In the genomic region with DNA sequence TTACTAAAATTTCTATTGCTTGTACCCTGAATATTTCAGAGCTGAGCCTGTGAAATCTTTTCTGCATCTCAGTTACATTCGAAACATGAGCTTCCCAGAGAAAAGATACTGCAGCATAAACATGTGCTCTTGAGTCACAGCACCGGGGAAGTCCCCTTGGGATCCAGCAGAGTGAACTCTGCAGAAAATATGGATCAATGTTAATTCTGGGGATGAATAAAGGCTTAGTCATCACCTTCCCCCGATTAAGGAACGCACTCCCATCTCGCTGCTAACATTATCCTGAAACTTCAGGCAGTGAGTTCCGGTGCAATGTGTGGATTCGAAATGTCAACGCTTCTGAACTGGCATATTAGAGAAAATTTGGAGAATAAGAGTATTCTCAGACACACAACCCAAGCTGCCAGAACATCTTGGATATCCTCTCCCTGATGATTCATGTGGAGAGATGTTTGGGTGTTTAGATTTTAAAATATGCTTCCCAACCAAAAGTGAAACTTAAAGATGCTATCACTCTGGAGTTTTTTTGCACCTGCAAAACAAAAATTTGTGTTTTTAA, we compare ENCODE assay signal across 9 cellular contexts.
DNase-seq lines count a peak whose midpoint lies in the region; ATAC-seq and TF ChIP-seq lines count a peak whose summit lies in the region.
"Had no signal": no experiment of that assay in that cellular context is flagged by ENCODE, and none has a peak within 500 bp of the region (broad histone marks: within the 10 kb centered on the region; RNA-seq: fewer than 3 reads in every experiment).

No MANE protein-coding gene starts in this region.

- H3K4me1 Mint-ChIP-seq in activated CD4-positive, alpha-beta T cell treated with anti-CD3 and anti-CD28 coated beads, Interleukin-2, amount 10 ng/mL, durations not matched to agents 24 days and 14 days: peaks cover 55% of the 10 kb centered on the region
- peaks cover 64% of the 10 kb centered on the region for H3K4me1 Mint-ChIP-seq in activated CD4-positive, alpha-beta T cell treated with anti-CD3 and anti-CD28 coated beads for 36 hours
- H3K4me1 Mint-ChIP-seq in activated CD8-positive, alpha-beta T cell treated with anti-CD3 and anti-CD28 coated beads for 36 hours (ENCODE audit: low read depth): peaks cover 61% of the 10 kb centered on the region
- peaks cover 49% of the 10 kb centered on the region for H3K4me1 Mint-ChIP-seq in stimulated activated effector memory CD8-positive, alpha-beta T cell treated with anti-CD3 and anti-CD28 coated beads, Interleukin-12 subunit alpha, Interleukin-12 subunit beta, amount 100 ng/mL, for 72 hours

- CTCF ChIA-PET in activated CD4-positive, alpha-beta T cell treated with anti-CD3 and anti-CD28 coated beads for 36 hours (lab: Charles Lee): interaction anchor here (2.1 kb wide), 1 partner anchor 119 kb away, joined by 7 read pairs; no protein-coding TSS in a partner anchor
- CTCF ChIA-PET in activated CD8-positive, alpha-beta T cell treated with anti-CD3 and anti-CD28 coated beads for 36 hours (lab: Charles Lee): interaction anchor here (0.7 to 4.6 kb wide), 6 partner anchors 9 to 119 kb away, joined by 3 to 23 read pairs (median 3); no protein-coding TSS in a partner anchor

- peak overlapping the region; percentile 69 for H3K27ac Mint-ChIP-seq in activated CD4-positive, alpha-beta T cell treated with anti-CD3 and anti-CD28 coated beads, Interleukin-2, amount 10 ng/mL, durations not matched to agents 24 days and 14 days
- H3K27ac Mint-ChIP-seq in activated CD4-positive, alpha-beta T cell treated with anti-CD3 and anti-CD28 coated beads for 36 hours: no peak overlapping the region
- peak overlapping the region; percentile 63 for H3K27ac Mint-ChIP-seq in activated CD8-positive, alpha-beta T cell treated with anti-CD3 and anti-CD28 coated beads for 36 hours
- H3K27ac Mint-ChIP-seq in stimulated activated effector memory CD8-positive, alpha-beta T cell treated with anti-CD3 and anti-CD28 coated beads, Interleukin-12 subunit alpha, Interleukin-12 subunit beta, amount 100 ng/mL, for 72 hours: peak overlapping the region; percentile 67

- H3K9me3 Mint-ChIP-seq in activated CD4-positive, alpha-beta T cell treated with anti-CD3 and anti-CD28 coated beads, Interleukin-2, amount 10 ng/mL, durations not matched to agents 24 days and 14 days: peaks cover 7% of the 10 kb centered on the region
- H3K9me3 Mint-ChIP-seq in activated CD4-positive, alpha-beta T cell treated with anti-CD3 and anti-CD28 coated beads for 36 hours (ENCODE audit: low read depth): no peaks in the 10 kb centered on the region
- no peaks in the 10 kb centered on the region for H3K9me3 Mint-ChIP-seq in activated CD8-positive, alpha-beta T cell treated with anti-CD3 and anti-CD28 coated beads for 36 hours
- H3K9me3 Mint-ChIP-seq in stimulated activated effector memory CD8-positive, alpha-beta T cell treated with anti-CD3 and anti-CD28 coated beads, Interleukin-12 subunit alpha, Interleukin-12 subunit beta, amount 100 ng/mL, for 72 hours: no peaks in the 10 kb centered on the region

- no peak for ATAC-seq in activated CD4-positive, alpha-beta T cell treated with anti-CD3 and anti-CD28 coated beads for 36 hours
- no peak for ATAC-seq in activated CD8-positive, alpha-beta T cell treated with anti-CD3 and anti-CD28 coated beads for 36 hours
- ATAC-seq in left ventricle myocardium superior (peak; percentile 9), HG03039 (IDR thresholded peaks at IDR 0.05; ENCODE audit: unreplicated experiment) (no peak)
- no peak for ATAC-seq in stimulated activated effector memory CD8-positive, alpha-beta T cell treated with anti-CD3 and anti-CD28 coated beads, Interleukin-12 subunit alpha, Interleukin-12 subunit beta, amount 100 ng/mL, for 72 hours

- no peak for TF ChIP-seq CTCF in activated CD8-positive, alpha-beta T cell treated with anti-CD3 and anti-CD28 coated beads for 36 hours (IDR thresholded peaks at IDR 0.05)

- H3K27me3 Mint-ChIP-seq in activated CD4-positive, alpha-beta T cell treated with anti-CD3 and anti-CD28 coated beads, Interleukin-2, amount 10 ng/mL, durations not matched to agents 24 days and 14 days: no peaks in the 10 kb centered on the region
- H3K27me3 Mint-ChIP-seq in activated CD4-positive, alpha-beta T cell treated with anti-CD3 and anti-CD28 coated beads for 36 hours: no peaks in the 10 kb centered on the region
- H3K27me3 Mint-ChIP-seq in activated CD8-positive, alpha-beta T cell treated with anti-CD3 and anti-CD28 coated beads for 36 hours: no peaks in the 10 kb centered on the region
- H3K27me3 Mint-ChIP-seq: dendritic cell treated with granulocyte-macrophage colony-stimulating factor and Interleukin-4, amounts not matched to agents 40 ng/mL and 50 ng/mL, for 4 days had no signal

- intact Hi-C loops in activated CD4-positive, alpha-beta T cell treated with anti-CD3 and anti-CD28 coated beads, Interleukin-2, amount 10 ng/mL, durations not matched to agents 24 days and 14 days (cut with micrococcal nuclease): loop anchor here (2.0 kb wide), 1 partner anchor 35 kb away; no protein-coding TSS in a partner anchor
- intact Hi-C loops in activated CD4-positive, alpha-beta T cell treated with anti-CD3 and anti-CD28 coated beads for 36 hours (cut with DNase I, micrococcal nuclease): loop anchor here in 1 of 2 experiments (5.0 kb wide), 1 partner anchor 34 kb away; no protein-coding TSS in a partner anchor
- intact Hi-C loops in activated CD8-positive, alpha-beta T cell treated with anti-CD3 and anti-CD28 coated beads for 36 hours (cut with micrococcal nuclease): no loop called here
- intact Hi-C loops in left ventricle myocardium superior (cut with micrococcal nuclease): no loop called here

- POLR2A ChIA-PET in activated CD4-positive, alpha-beta T cell treated with anti-CD3 and anti-CD28 coated beads for 36 hours (lab: Charles Lee): no interaction called here
- POLR2A ChIA-PET in activated CD8-positive, alpha-beta T cell treated with anti-CD3 and anti-CD28 coated beads for 36 hours (lab: Charles Lee): interaction anchor here (1.2 to 1.6 kb wide), 2 partner anchors 30 to 119 kb away, joined by 3 read pairs; no protein-coding TSS in a partner anchor

- peak overlapping the region; percentile 56 for H3K4me3 Mint-ChIP-seq in activated CD4-positive, alpha-beta T cell treated with anti-CD3 and anti-CD28 coated beads, Interleukin-2, amount 10 ng/mL, durations not matched to agents 24 days and 14 days
- no peak overlapping the region for H3K4me3 Mint-ChIP-seq in activated CD4-positive, alpha-beta T cell treated with anti-CD3 and anti-CD28 coated beads for 36 hours
- H3K4me3 Mint-ChIP-seq in activated CD8-positive, alpha-beta T cell treated with anti-CD3 and anti-CD28 coated beads for 36 hours: peak overlapping the region; percentile 22
- H3K4me3 Mint-ChIP-seq in stimulated activated effector memory CD8-positive, alpha-beta T cell treated with anti-CD3 and anti-CD28 coated beads, Interleukin-12 subunit alpha, Interleukin-12 subunit beta, amount 100 ng/mL, for 72 hours: peak overlapping the region; percentile 33
- H3K4me3 Mint-ChIP-seq: dendritic cell treated with granulocyte-macrophage colony-stimulating factor and Interleukin-4, amounts not matched to agents 40 ng/mL and 50 ng/mL, for 4 days had no signal

- H3K36me3 Mint-ChIP-seq in activated CD4-positive, alpha-beta T cell treated with anti-CD3 and anti-CD28 coated beads, Interleukin-2, amount 10 ng/mL, durations not matched to agents 24 days and 14 days (ENCODE audit: low read depth): peaks cover 55% of the 10 kb centered on the region
- peaks cover 24% of the 10 kb centered on the region for H3K36me3 Mint-ChIP-seq in activated CD4-positive, alpha-beta T cell treated with anti-CD3 and anti-CD28 coated beads for 36 hours (ENCODE audit: low read depth)
- H3K36me3 Mint-ChIP-seq in activated CD8-positive, alpha-beta T cell treated with anti-CD3 and anti-CD28 coated beads for 36 hours (ENCODE audit: low read depth): peaks cover 37% of the 10 kb centered on the region
- peaks cover 25% of the 10 kb centered on the region for H3K36me3 Mint-ChIP-seq in stimulated activated effector memory CD8-positive, alpha-beta T cell treated with anti-CD3 and anti-CD28 coated beads, Interleukin-12 subunit alpha, Interleukin-12 subunit beta, amount 100 ng/mL, for 72 hours

- DNase-seq in activated CD4-positive, alpha-beta T cell treated with anti-CD3 and anti-CD28 coated beads, Interleukin-2, amount 10 ng/mL, durations not matched to agents 24 days and 14 days: no peak
- DNase-seq in activated CD4-positive, alpha-beta T cell treated with anti-CD3 and anti-CD28 coated beads for 36 hours: no peak
- no peak for DNase-seq in activated CD8-positive, alpha-beta T cell treated with anti-CD3 and anti-CD28 coated beads for 36 hours
- DNase-seq in left ventricle myocardium superior: no peak
- DNase-seq in stimulated activated effector memory CD8-positive, alpha-beta T cell treated with anti-CD3 and anti-CD28 coated beads, Interleukin-12 subunit alpha, Interleukin-12 subunit beta, amount 100 ng/mL, for 72 hours (ENCODE audit: low spot score in 2 of 2): no peak
- DNase-seq in NCI-H187 treated with DMSO at 0.1 percent for 48 hours (lab: John Stamatoyannopoulos, UW): no peak
- DNase-seq in stimulated activated naive CD4-positive, alpha-beta T cell treated with Interleukin-2 at 50 U/mL for 16 hours (lab: John Stamatoyannopoulos, UW): no peak
